In the genomic region with DNA sequence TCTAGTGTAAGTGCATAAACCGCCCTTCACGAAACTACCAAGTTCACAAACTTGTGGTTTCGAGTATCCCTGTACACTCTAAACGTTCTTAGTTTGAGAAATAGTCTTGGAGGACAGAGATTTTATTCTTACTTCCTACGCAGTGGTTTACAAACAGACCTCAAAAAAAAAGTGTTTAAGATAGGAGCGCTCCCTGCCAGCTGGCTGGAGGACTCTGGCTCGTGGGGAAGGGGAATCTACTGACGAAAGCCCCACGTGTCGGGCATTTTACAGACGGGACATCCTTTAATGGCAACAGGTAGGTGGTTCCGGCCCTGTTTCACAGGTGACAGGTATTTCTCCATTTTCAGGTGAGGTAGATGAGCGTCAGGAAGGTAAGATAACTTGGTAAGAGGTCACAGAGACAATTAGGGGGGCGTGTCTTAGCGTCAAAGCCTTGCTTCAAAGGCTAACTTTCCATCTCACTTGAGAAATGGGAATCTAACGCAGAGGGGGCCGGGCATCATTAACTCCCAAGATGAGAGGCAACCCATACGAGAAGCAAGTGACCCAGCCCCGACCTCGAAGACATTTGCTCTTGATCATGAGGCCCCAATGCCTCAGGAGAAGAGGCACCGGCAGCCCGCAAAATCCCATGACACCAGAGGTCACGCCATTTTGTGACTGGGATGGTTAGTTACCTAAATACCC, we compare ENCODE assay signal across 8 cellular contexts. TPM values are rescaled to one million over a fixed set of nuclear protein-coding genes. Genes with fewer than 3 reads are reported as not detected.
DNase-seq lines count a peak whose midpoint lies in the region; ATAC-seq and TF ChIP-seq lines count a peak whose summit lies in the region.
"Not testable (repeated sequence)": the region's sequence is repeated elsewhere in the genome, so short reads cannot be mapped to it uniquely, and the experiment has no call there.

No MANE protein-coding gene starts in this region.

- H4K20me1 ChIP-seq in BLaER1, result not testable (repeated sequence)

- not testable (repeated sequence) for H3K4me1 Mint-ChIP-seq in activated T-cell treated with anti-CD3 and anti-CD28 coated beads, Interleukin-2, amount 50 U/mL, for 24 hours (ENCODE audit: low read depth); naive thymus-derived CD8-positive, alpha-beta T cell; stimulated activated naive B cell treated with anti-CD40 and anti-IgM and Interleukin-4, amounts not matched to agents 10 μg/mL and 1 μg/mL and 100 μg/mL, for 72 hours

- not testable (repeated sequence) for H3K27me3 Mint-ChIP-seq in activated T-cell treated with anti-CD3 and anti-CD28 coated beads, Interleukin-2, amount 50 U/mL, for 24 hours; naive thymus-derived CD8-positive, alpha-beta T cell; stimulated activated naive B cell treated with anti-CD40 and anti-IgM and Interleukin-4, amounts not matched to agents 10 μg/mL and 1 μg/mL and 100 μg/mL, for 72 hours

- not testable (repeated sequence) for H3K9me3 Mint-ChIP-seq in activated T-cell treated with anti-CD3 and anti-CD28 coated beads, Interleukin-2, amount 50 U/mL, for 24 hours; naive thymus-derived CD8-positive, alpha-beta T cell; stimulated activated naive B cell treated with anti-CD40 and anti-IgM and Interleukin-4, amounts not matched to agents 10 μg/mL and 1 μg/mL and 100 μg/mL, for 72 hours

- not testable (repeated sequence) for H3K9me3 ChIP-seq in BLaER1

- peak overlapping the region; percentile 64 for H3K4me3 ChIP-seq in BLaER1
- H3K4me3 ChIP-seq in HL-60 (replicated peaks; ENCODE audit: insufficient read depth, low read length), result peak overlapping the region; percentile 57

- not testable (repeated sequence) for TF ChIP-seq CTCF in HL-60 (IDR thresholded peaks at IDR 0.05; ENCODE audit: insufficient read depth, low read length)

- not testable (repeated sequence) for H3K27ac ChIP-seq in BLaER1
- peak overlapping the region; percentile 27 for H3K27ac ChIP-seq in HL-60 (replicated peaks)

- H3K4me3 Mint-ChIP-seq in activated T-cell treated with anti-CD3 and anti-CD28 coated beads, Interleukin-2, amount 50 U/mL, for 24 hours, result peak overlapping the region; percentile 87
- peak overlapping the region; percentile 43 to 85 (median 71) for H3K4me3 Mint-ChIP-seq in naive thymus-derived CD8-positive, alpha-beta T cell
- H3K4me3 Mint-ChIP-seq in stimulated activated naive B cell treated with anti-CD40 and anti-IgM and Interleukin-4, amounts not matched to agents 10 μg/mL and 1 μg/mL and 100 μg/mL, for 72 hours, result peak overlapping the region; percentile 80 to 81

- not testable (repeated sequence) for H3K36me3 ChIP-seq in BLaER1

- POLR2A ChIA-PET in naive thymus-derived CD8-positive, alpha-beta T cell (lab: Charles Lee), result not testable (repeated sequence)

- DNase-seq in HL-60 (ENCODE audit: low read depth in 1 of 2, low spot score in 1 of 2); stimulated activated naive B cell treated with anti-CD40 and anti-IgM and Interleukin-4, amounts not matched to agents 10 μg/mL and 1 μg/mL and 100 μg/mL, for 72 hours: not testable (repeated sequence)
- peak; percentile 0 for DNase-seq in SK-N-DZ (ENCODE audit: low spot score)
- peak; percentile 34 for DNase-seq in activated T-cell treated with anti-CD3 and anti-CD28 coated beads, Interleukin-2, amount 50 U/mL, for 24 hours
- DNase-seq in central memory CD4-positive, alpha-beta T cell, result peak; percentile 23
- DNase-seq in Right ventricle myocardium superior, result peak; percentile 38
- peak in 5 of 10 donors; percentile 5 to 45 (median 14) for DNase-seq in naive thymus-derived CD8-positive, alpha-beta T cell

- H3K4me1 ChIP-seq in BLaER1, result not testable (repeated sequence)

- peaks cover 15% of the 10 kb centered on the region for H3K36me3 Mint-ChIP-seq in activated T-cell treated with anti-CD3 and anti-CD28 coated beads, Interleukin-2, amount 50 U/mL, for 24 hours (ENCODE audit: low read depth)
- not testable (repeated sequence) for H3K36me3 Mint-ChIP-seq in naive thymus-derived CD8-positive, alpha-beta T cell; stimulated activated naive B cell treated with anti-CD40 and anti-IgM and Interleukin-4, amounts not matched to agents 10 μg/mL and 1 μg/mL and 100 μg/mL, for 72 hours

- intact Hi-C loops in Right ventricle myocardium superior (cut with DNase I), result not testable (repeated sequence)

- not testable (repeated sequence) for H3K27me3 ChIP-seq in BLaER1; HL-60 (ENCODE audit: insufficient read depth, poor library complexity, severe bottlenecking)

- H3K9ac ChIP-seq in BLaER1, result not testable (repeated sequence)

- H3K27ac Mint-ChIP-seq in activated T-cell treated with anti-CD3 and anti-CD28 coated beads, Interleukin-2, amount 50 U/mL, for 24 hours, result peak overlapping the region; percentile 95
- H3K27ac Mint-ChIP-seq in naive thymus-derived CD8-positive, alpha-beta T cell, result peak overlapping the region; percentile 63 to 94 (median 89)
- peak overlapping the region; percentile 93 for H3K27ac Mint-ChIP-seq in stimulated activated naive B cell treated with anti-CD40 and anti-IgM and Interleukin-4, amounts not matched to agents 10 μg/mL and 1 μg/mL and 100 μg/mL, for 72 hours

- not testable (repeated sequence) for ATAC-seq in Right ventricle myocardium superior (ENCODE audit: poor library complexity); naive thymus-derived CD8-positive, alpha-beta T cell; stimulated activated naive B cell treated with anti-CD40 and anti-IgM and Interleukin-4, amounts not matched to agents 10 μg/mL and 1 μg/mL and 100 μg/mL, for 72 hours (replicated peaks)

- peak overlapping the region; percentile 55; the same call in 1 of the 2 replicates for H3K4me2 ChIP-seq in BLaER1

RNA-seq across cellular contexts. Expression of a gene that starts 0.6 kb away (rescaled TPM):
- 24.2 and 29.5 TPM in 2 replicates for polyA plus RNA-seq in SK-N-DZ (2014; cell fraction: cytosol; rRNA removed)
- polyA plus RNA-seq in SK-N-DZ (2014; cell fraction: nucleus; rRNA removed), result 31.2 and 31.3 TPM in 2 replicates
- 14.6 TPM for total RNA-seq in Right ventricle myocardium superior
- 10 to 100 TPM; 33.7 to 33.8 TPM for total RNA-seq in naive thymus-derived CD8-positive, alpha-beta T cell
- 10 to 100 TPM; 16.8 to 29.9 (median 17.3) TPM for polyA plus RNA-seq in naive thymus-derived CD8-positive, alpha-beta T cell

RNA-seq across cellular contexts. Expression of a gene that starts 36.4 kb away (rescaled TPM):
- polyA plus RNA-seq in SK-N-DZ (2014; cell fraction: cytosol; rRNA removed), result not detected in 2 replicates
- polyA plus RNA-seq in SK-N-DZ (2014; cell fraction: nucleus; rRNA removed), result not detected in 2 replicates
- 3.4 TPM for total RNA-seq in Right ventricle myocardium superior
- 100 to 1,000 TPM; 195 to 224 TPM for total RNA-seq in naive thymus-derived CD8-positive, alpha-beta T cell
- 10 to 100 TPM; 41.5 to 52.2 (median 45.7) TPM for polyA plus RNA-seq in naive thymus-derived CD8-positive, alpha-beta T cell

Comparison
In these comparisons a context has a peak if more than half of its experiments do, and no peak if none do; other contexts are left out.
1. RNA of a gene that starts 36.4 kb away (total RNA-seq): 195 to 224 TPM in naive thymus-derived CD8-positive, alpha-beta T cell; 3.4 TPM in Right ventricle myocardium superior (single experiment); every median in the first group is over 10 times any median in the second.
2. Peak in every context shown above with its lines, with median percentiles within 50 percentile points of each other: H3K27ac Mint-ChIP-seq and H3K4me3 Mint-ChIP-seq.